ENCODE assay signal across 8 cellular contexts in genomic region chr13:49996166-49996915, GRCh38. TPM values are rescaled to one million over a fixed set of nuclear protein-coding genes. Genes with fewer than 3 reads are reported as not detected.
DNase-seq lines count a peak whose midpoint lies in the region; ATAC-seq and TF ChIP-seq lines count a peak whose summit lies in the region.

No MANE protein-coding gene starts in this region.

- ATAC-seq in activated T-helper 17 cell treated with anti-CD3 and anti-CD28 coated beads, Interleukin-2, amount 50 U/mL, for 72 hours (replicated peaks), result peak; percentile 63
- ATAC-seq in natural killer cell, result peak; percentile 59 to 73 (median 59)
- peak; percentile 84 for ATAC-seq in stimulated activated memory B cell treated with anti-CD40 and anti-IgM and Interleukin-4, amounts not matched to agents 10 μg/mL and 1 μg/mL and 100 μg/mL, for 72 hours

- H3K4me3 ChIP-seq in HUES48 (ENCODE audit: low read depth, low read length) (peak overlapping the region; percentile 78), fibroblast of mammary gland (ENCODE audit: control insufficient read depth, low read depth, low read length) (peak overlapping the region; percentile 65)

- no peaks in the 10 kb centered on the region for H3K27me3 Mint-ChIP-seq in activated T-helper 17 cell treated with anti-CD3 and anti-CD28 coated beads, Interleukin-2, amount 50 U/mL, for 72 hours
- H3K27me3 Mint-ChIP-seq in natural killer cell (ENCODE audit: low read depth in 2 of 2), result no peaks in the 10 kb centered on the region
- no peaks in the 10 kb centered on the region for H3K27me3 Mint-ChIP-seq in stimulated activated memory B cell treated with anti-CD40 and anti-IgM and Interleukin-4, amounts not matched to agents 10 μg/mL and 1 μg/mL and 100 μg/mL, for 72 hours

- peaks cover 26% of the 10 kb centered on the region for H3K36me3 ChIP-seq in HUES48 (ENCODE audit: control insufficient read depth, insufficient read depth, low read length)

- DNase-seq in COR-L47 (lab: John Stamatoyannopoulos, UW) (peak; percentile 91), GM20000 (ENCODE audit: low spot score) (peak; percentile 94), RPMI8226 (peak; percentile 91), fibroblast of mammary gland (ENCODE audit: low read depth) (peak; percentile 89), natural killer cell (peak; percentile 71)

- H3K27ac Mint-ChIP-seq in activated T-helper 17 cell treated with anti-CD3 and anti-CD28 coated beads, Interleukin-2, amount 50 U/mL, for 72 hours, result peak overlapping the region; percentile 67
- H3K27ac Mint-ChIP-seq in natural killer cell, result peak overlapping the region; percentile 80 to 90
- peak overlapping the region; percentile 96 for H3K27ac Mint-ChIP-seq in stimulated activated memory B cell treated with anti-CD40 and anti-IgM and Interleukin-4, amounts not matched to agents 10 μg/mL and 1 μg/mL and 100 μg/mL, for 72 hours

- no peaks in the 10 kb centered on the region for H3K9me3 Mint-ChIP-seq in activated T-helper 17 cell treated with anti-CD3 and anti-CD28 coated beads, Interleukin-2, amount 50 U/mL, for 72 hours
- H3K9me3 Mint-ChIP-seq in natural killer cell, result no peaks in the 10 kb centered on the region
- no peaks in the 10 kb centered on the region for H3K9me3 Mint-ChIP-seq in stimulated activated memory B cell treated with anti-CD40 and anti-IgM and Interleukin-4, amounts not matched to agents 10 μg/mL and 1 μg/mL and 100 μg/mL, for 72 hours

- peaks cover 43% of the 10 kb centered on the region for H3K36me3 Mint-ChIP-seq in activated T-helper 17 cell treated with anti-CD3 and anti-CD28 coated beads, Interleukin-2, amount 50 U/mL, for 72 hours (ENCODE audit: low read depth)
- no peaks in the 10 kb centered on the region for H3K36me3 Mint-ChIP-seq in natural killer cell
- peaks cover 21% of the 10 kb centered on the region for H3K36me3 Mint-ChIP-seq in stimulated activated memory B cell treated with anti-CD40 and anti-IgM and Interleukin-4, amounts not matched to agents 10 μg/mL and 1 μg/mL and 100 μg/mL, for 72 hours

- no peak for TF ChIP-seq CTCF in GM20000 (IDR thresholded peaks at IDR 0.05; ENCODE audit: extremely low read depth, missing control alignments)
- no peak for TF ChIP-seq CTCF in fibroblast of mammary gland (conservative IDR thresholded peaks at IDR 0.05; ENCODE audit: control insufficient read depth, insufficient read depth, low read depth, low read length)
- no peak for TF ChIP-seq CTCF in natural killer cell (IDR thresholded peaks at IDR 0.05)

- H3K27me3 ChIP-seq in HUES48 (ENCODE audit: control insufficient read depth, insufficient read depth, low read length), result peaks cover 7% of the 10 kb centered on the region

- H3K9me3 ChIP-seq in HUES48 (ENCODE audit: control insufficient read depth, insufficient read depth, low read length), result no peaks in the 10 kb centered on the region

- peak overlapping the region; percentile 75 for H3K9ac ChIP-seq in HUES48 (ENCODE audit: low read depth, low read length)

- intact Hi-C loops in natural killer cell (cut with micrococcal nuclease), result loop anchor here (5.0 kb wide), 5 partner anchors 59 to 916 kb away; partner anchors contain the start of gene SPRYD7

- peak overlapping the region; percentile 90 for H3K27ac ChIP-seq in HUES48 (ENCODE audit: low read depth, low read length)

- peak overlapping the region; percentile 97 for H3K4me3 Mint-ChIP-seq in activated T-helper 17 cell treated with anti-CD3 and anti-CD28 coated beads, Interleukin-2, amount 50 U/mL, for 72 hours
- peak overlapping the region; percentile 78 for H3K4me3 Mint-ChIP-seq in natural killer cell
- H3K4me3 Mint-ChIP-seq in stimulated activated memory B cell treated with anti-CD40 and anti-IgM and Interleukin-4, amounts not matched to agents 10 μg/mL and 1 μg/mL and 100 μg/mL, for 72 hours, result peak overlapping the region; percentile 91

- peaks cover 37% of the 10 kb centered on the region for H3K4me1 ChIP-seq in HUES48 (ENCODE audit: control insufficient read depth, insufficient read depth, low read length)

- peaks cover 15% of the 10 kb centered on the region for H3K4me1 Mint-ChIP-seq in activated T-helper 17 cell treated with anti-CD3 and anti-CD28 coated beads, Interleukin-2, amount 50 U/mL, for 72 hours
- peaks cover 18 to 35% of the 10 kb centered on the region in 2 donors for H3K4me1 Mint-ChIP-seq in natural killer cell
- peaks cover 39% of the 10 kb centered on the region for H3K4me1 Mint-ChIP-seq in stimulated activated memory B cell treated with anti-CD40 and anti-IgM and Interleukin-4, amounts not matched to agents 10 μg/mL and 1 μg/mL and 100 μg/mL, for 72 hours

RNA-seq across cellular contexts. Expression of gene TRIM13, which starts 0.5 kb away (rescaled TPM):
- total RNA-seq in activated T-helper 17 cell treated with anti-CD3 and anti-CD28 coated beads, Interleukin-2, amount 50 U/mL, for 72 hours, result 10 to 100 TPM; 13.5 to 14.8 TPM
- total RNA-seq in natural killer cell, result 10 to 100 TPM; 18.9 to 22.1 (median 20.6) TPM

RNA-seq across cellular contexts. Expression of gene KCNRG, which starts 18.9 kb away (rescaled TPM):
- total RNA-seq in activated T-helper 17 cell treated with anti-CD3 and anti-CD28 coated beads, Interleukin-2, amount 50 U/mL, for 72 hours, result under 1 TPM; 0.19 to 0.45 TPM
- 1 to 10 TPM in 1 of 3 donors, under 1 TPM in 2; 0.43 to 1.0 (median 0.61) TPM for total RNA-seq in natural killer cell

Comparison
In these comparisons a context has a peak if more than half of its experiments do, and no peak if none do; other contexts are left out.
1. Peak in every context shown above with its lines: DNase-seq, ATAC-seq, H3K4me3 ChIP-seq and H3K27ac ChIP-seq.